In the genomic region with DNA sequence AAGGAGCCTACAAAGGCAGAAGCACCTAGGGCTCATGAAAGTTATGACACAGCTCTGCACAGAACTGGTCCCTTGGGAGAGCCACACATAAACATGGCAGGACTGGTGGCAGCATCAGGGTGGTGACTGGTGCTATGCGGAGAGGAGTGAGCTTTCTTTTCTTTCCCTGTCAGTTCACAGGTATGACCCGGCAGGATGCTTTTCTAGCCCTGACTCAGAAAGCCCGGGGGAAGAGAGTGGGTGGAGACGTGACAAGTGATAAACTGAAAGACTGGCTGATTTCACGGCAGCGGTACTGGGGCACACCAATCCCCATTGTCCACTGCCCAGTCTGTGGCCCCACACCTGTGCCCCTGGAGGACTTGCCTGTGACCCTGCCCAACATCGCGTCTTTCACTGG, we compare ENCODE assay signal across 21 cellular contexts.
DNase-seq lines count a peak whose midpoint lies in the region; ATAC-seq and TF ChIP-seq lines count a peak whose summit lies in the region.
"Had no signal": no experiment of that assay in that cellular context is flagged by ENCODE, and none has a peak within 500 bp of the region (broad histone marks: within the 10 kb centered on the region; RNA-seq: fewer than 3 reads in every experiment).

No MANE protein-coding gene starts in this region.

- H3K36me3 Mint-ChIP-seq in T-helper 17 cell (ENCODE audit: low read depth): peaks cover 6% of the 10 kb centered on the region

- peak overlapping the region; percentile 60 for H3K27ac Mint-ChIP-seq in T-helper 17 cell
- H3K27ac Mint-ChIP-seq: activated T-helper 1 cell treated with anti-CD3 and anti-CD28 coated beads, Interleukin-12 subunit alpha, Interleukin-12 subunit beta, Interleukin-2, Interleukin-4 antibody, amounts not matched to agents 30 ng/mL and 10 ng/mL and 1 ng/mL, durations not matched to agents 14 hours and 24 hours and 36 hours; CD14-positive monocyte; progenitor cell of endocrine pancreas had no signal

- H3K9me3 ChIP-seq in T-helper 17 cell (ENCODE audit: control insufficient read depth, low read length, poor library complexity, severe bottlenecking): no peaks in the 10 kb centered on the region
- H3K9me3 ChIP-seq: testis had no signal

- H3K27me3 Mint-ChIP-seq in T-helper 17 cell: no peaks in the 10 kb centered on the region
- H3K27me3 Mint-ChIP-seq: progenitor cell of endocrine pancreas had no signal

- DNase-seq in activated T-cell treated with anti-CD3 and anti-CD28 coated beads for 4 hours (peak; percentile 9), T-helper 17 cell (no peak), epithelial cell of esophagus (ENCODE audit: low read depth) (peak; percentile 90), dorsolateral prefrontal cortex (no peak)
- DNase-seq in activated T-cell treated with anti-CD3 and anti-CD28 coated beads, Interleukin-2, amount 50 U/mL, for 1 hour: no peak
- DNase-seq in stimulated activated CD4-positive, alpha-beta T cell treated with anti-CD3 and anti-CD28 coated beads, Interleukin-4, amount 100 ng/mL, for 4 hours: peak; percentile 12 to 35
- DNase-seq: activated CD4-positive, CD25-positive, alpha-beta regulatory T cell; amniotic stem cell; dermis blood vessel endothelial cell; NCI-H1105; NCI-H2107; NCI-H510A treated with DMSO at 0.1 percent for 48 hours; T1000; testis had no signal

- ATAC-seq in T-helper 17 cell (no peak), GM21447 (IDR thresholded peaks at IDR 0.05; ENCODE audit: unreplicated experiment) (no peak)
- ATAC-seq: HCT116, SK-N-SH treated with all-trans-retinoic acid at 6 μM for 48 hours had no signal

- H3K4me3 Mint-ChIP-seq in T-helper 17 cell: no peak overlapping the region
- H3K4me3 Mint-ChIP-seq: activated T-helper 1 cell treated with anti-CD3 and anti-CD28 coated beads, Interleukin-12 subunit alpha, Interleukin-12 subunit beta, Interleukin-2, Interleukin-4 antibody, amounts not matched to agents 30 ng/mL and 10 ng/mL and 1 ng/mL, durations not matched to agents 14 hours and 24 hours and 36 hours; CD14-positive monocyte had no signal

- no peak for TF ChIP-seq CTCF in epithelial cell of esophagus (IDR thresholded peaks at IDR 0.05; ENCODE audit: insufficient read depth, low read depth, low read length, missing control alignments)
- TF ChIP-seq CTCF in dorsolateral prefrontal cortex (IDR thresholded peaks at IDR 0.05 in 54 of 56, conservative IDR thresholded peaks at IDR 0.05 in 2 of 56; ENCODE audit: low read depth in 1 of 56, partially characterized antibody in 56 of 56): no peak

- intact Hi-C loops in dorsolateral prefrontal cortex (cut with DNase I): no loop called here

- H3K4me3 ChIP-seq in epithelial cell of esophagus (ENCODE audit: low read length) (no peak overlapping the region), dorsolateral prefrontal cortex (no peak overlapping the region)
- H3K4me3 ChIP-seq: hepatocyte, testis had no signal

- H3K4me1 Mint-ChIP-seq in T-helper 17 cell: peaks cover 3% of the 10 kb centered on the region
- H3K4me1 Mint-ChIP-seq: CD14-positive monocyte had no signal

- H3K27ac ChIP-seq in dorsolateral prefrontal cortex: no peak overlapping the region
- H3K27ac ChIP-seq: hepatocyte, testis had no signal

- no peaks in the 10 kb centered on the region for H3K27me3 ChIP-seq in dorsolateral prefrontal cortex
- H3K27me3 ChIP-seq: hepatocyte, testis had no signal

Comparison
In these comparisons a context has a peak if more than half of its experiments do, and no peak if none do; other contexts are left out.
1. DNase-seq: peak in activated T-cell treated with anti-CD3 and anti-CD28 coated beads for 4 hours (single experiment), epithelial cell of esophagus (single experiment) and stimulated activated CD4-positive, alpha-beta T cell treated with anti-CD3 and anti-CD28 coated beads, Interleukin-4, amount 100 ng/mL, for 4 hours (2 of 2); none in activated T-cell treated with anti-CD3 and anti-CD28 coated beads, Interleukin-2, amount 50 U/mL, for 1 hour (single experiment), T-helper 17 cell (0 of 3) and dorsolateral prefrontal cortex (0 of 10).